In genomic region chr16:56848056-56848936, GRCh38 we compare ENCODE assay signal across 1 cellular context.
TF ChIP-seq lines count a peak whose summit lies in the region.

No MANE protein-coding gene starts in this region.

TF ChIP-seq in HepG2, 621 proteins besides CTCF, POLR2A, EP300 and RAD21 (continued from another document):
- TF ChIP-seq ZNF557 (CRISPR knock-in tag; IDR thresholded peaks at IDR 0.05) (no peak), NCOA1 (CRISPR knock-in tag; IDR thresholded peaks at IDR 0.05) (no peak), MAFK (conservative IDR thresholded peaks at IDR 0.05 in 1 of 2, IDR thresholded peaks at IDR 0.05 in 1 of 2; ENCODE audit: low read length in 2 of 2) (peak; percentile 69 to 73; a peak in 3 of 4 replicates), DPF2 (CRISPR knock-in tag; IDR thresholded peaks at IDR 0.05; ENCODE audit: borderline replicate concordance, low read depth) (no peak)
- TF ChIP-seq, protein P1, sequence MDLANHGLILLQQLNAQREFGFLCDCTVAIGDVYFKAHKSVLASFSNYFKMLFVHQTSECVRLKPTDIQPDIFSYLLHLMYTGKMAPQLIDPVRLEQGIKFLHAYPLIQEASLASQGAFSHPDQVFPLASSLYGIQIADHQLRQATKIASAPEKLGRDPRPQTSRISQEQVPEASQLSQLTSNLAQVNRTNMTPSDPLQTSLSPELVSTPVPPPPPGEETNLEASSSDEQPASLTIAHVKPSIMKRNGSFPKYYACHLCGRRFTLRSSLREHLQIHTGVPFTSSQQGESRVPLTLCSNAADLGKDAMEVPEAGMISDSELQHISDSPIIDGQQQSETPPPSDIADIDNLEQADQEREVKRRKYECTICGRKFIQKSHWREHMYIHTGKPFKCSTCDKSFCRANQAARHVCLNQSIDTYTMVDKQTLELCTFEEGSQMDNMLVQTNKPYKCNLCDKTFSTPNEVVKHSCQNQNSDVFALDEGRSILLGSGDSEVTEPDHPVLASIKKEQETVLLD (CRISPR knock-in tag; IDR thresholded peaks at IDR 0.05; ENCODE audit: low read depth): no peak
